In the genomic region with DNA sequence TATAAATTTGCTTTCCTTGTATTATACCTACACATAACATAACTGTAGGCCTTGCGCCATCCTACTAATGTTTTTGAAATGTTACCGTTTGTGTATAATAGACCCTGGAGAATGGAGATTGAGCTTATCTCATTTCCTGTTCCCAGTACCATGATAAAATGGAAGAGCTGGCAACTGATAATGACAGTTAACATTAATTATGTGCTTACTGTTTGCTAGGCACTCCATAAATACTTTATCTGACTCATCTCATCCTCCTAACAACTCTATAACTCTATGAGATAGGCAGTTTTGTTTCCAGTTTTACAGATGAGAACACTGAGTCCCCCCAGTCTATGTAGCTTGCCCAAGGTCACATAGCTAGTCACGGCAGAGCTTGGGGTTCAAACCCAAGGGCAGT, we compare ENCODE assay signal across 22 cellular contexts.
"Had no signal": no experiment of that assay in that cellular context is flagged by ENCODE, and none has a peak within 500 bp of the region (broad histone marks: within the 10 kb centered on the region; RNA-seq: fewer than 3 reads in every experiment).

No MANE protein-coding gene starts in this region.

- H3K4me3 ChIP-seq: cardiac muscle cell, lower lobe of right lung, mucosa of descending colon, prostate gland, spleen, thyroid gland had no signal

- ATAC-seq: foreskin keratinocyte, lower lobe of right lung, mucosa of descending colon, T-cell, WTC11 had no signal

- H3K36me3 ChIP-seq: prostate gland had no signal

- H3K27me3 ChIP-seq: cardiac muscle cell, foreskin keratinocyte, spleen, thyroid gland had no signal

- H3K4me1 ChIP-seq: foreskin keratinocyte, lower lobe of right lung, prostate gland had no signal

- H3K4me3 Mint-ChIP-seq: activated naive CD8-positive, alpha-beta T cell treated with anti-CD3 and anti-CD28 coated beads, Interleukin-2, amount 10 ng/mL, durations not matched to agents 7 days and 5 days; activated T-cell treated with anti-CD3 and anti-CD28 coated beads, Interleukin-2, amount 50 U/mL, for 24 hours; stimulated activated naive CD8-positive, alpha-beta T cell treated with anti-CD3 and anti-CD28 coated beads, Interleukin-15, Interleukin-2, amounts not matched to agents 100 ng/mL and 50 ng/mL, for 24 hours; T-cell; T-helper 2 cell treated with Interferon-gamma antibody and Interleukin-4, amounts not matched to agents 5 μg/mL and 100 μg/mL, for 36 hours; WTC11 had no signal

- H3K27ac Mint-ChIP-seq: activated naive CD8-positive, alpha-beta T cell treated with anti-CD3 and anti-CD28 coated beads, Interleukin-2, amount 10 ng/mL, durations not matched to agents 7 days and 5 days; activated T-cell treated with anti-CD3 and anti-CD28 coated beads, Interleukin-2, amount 50 U/mL, for 24 hours; stimulated activated naive CD8-positive, alpha-beta T cell treated with anti-CD3 and anti-CD28 coated beads, Interleukin-15, Interleukin-2, amounts not matched to agents 100 ng/mL and 50 ng/mL, for 24 hours; T-helper 2 cell treated with Interferon-gamma antibody and Interleukin-4, amounts not matched to agents 5 μg/mL and 100 μg/mL, for 36 hours; WTC11 had no signal

- H3K27ac ChIP-seq: cardiac muscle cell, foreskin keratinocyte, lower lobe of right lung, prostate gland, thyroid gland had no signal

- DNase-seq: activated CD4-positive, alpha-beta T cell treated with anti-CD3 and anti-CD28 coated beads, Interleukin-2, amount 50 U/mL, for 4 hours; activated CD8-positive, alpha-beta memory T cell treated with anti-CD3 and anti-CD28 coated beads for 24 hours; activated CD8-positive, alpha-beta memory T cell treated with anti-CD3 and anti-CD28 coated beads, Interleukin-2, amount 50 U/mL, for 4 hours; activated naive CD4-positive, alpha-beta T cell treated with Interleukin-2 at 50 U/mL for 16 hours; activated naive CD8-positive, alpha-beta T cell treated with anti-CD3 and anti-CD28 coated beads, Interleukin-2, amount 10 ng/mL, durations not matched to agents 7 days and 5 days; activated T-cell treated with anti-CD3 and anti-CD28 coated beads, Interleukin-2, amount 50 U/mL, for 24 hours; amygdala; foreskin keratinocyte; kidney; lower lobe of right lung; mesendoderm; mucosa of descending colon; spleen; stimulated activated CD4-positive, alpha-beta T cell treated with anti-CD3 and anti-CD28 coated beads, Interleukin-4, amount 100 ng/mL, for 24 hours; substantia nigra; T-cell; thyroid gland had no signal

- H3K9me3 ChIP-seq: lower lobe of right lung, mucosa of descending colon, prostate gland, spleen, thyroid gland had no signal

- H3K4me1 Mint-ChIP-seq: T-cell had no signal

- H3K36me3 Mint-ChIP-seq: WTC11 had no signal

- H3K9me3 Mint-ChIP-seq: activated naive CD8-positive, alpha-beta T cell treated with anti-CD3 and anti-CD28 coated beads, Interleukin-2, amount 10 ng/mL, durations not matched to agents 7 days and 5 days; activated T-cell treated with anti-CD3 and anti-CD28 coated beads, Interleukin-2, amount 50 U/mL, for 24 hours; stimulated activated naive CD8-positive, alpha-beta T cell treated with anti-CD3 and anti-CD28 coated beads, Interleukin-15, Interleukin-2, amounts not matched to agents 100 ng/mL and 50 ng/mL, for 24 hours; T-cell; T-helper 2 cell treated with Interferon-gamma antibody and Interleukin-4, amounts not matched to agents 5 μg/mL and 100 μg/mL, for 36 hours; WTC11 had no signal

- H3K27me3 Mint-ChIP-seq: activated naive CD8-positive, alpha-beta T cell treated with anti-CD3 and anti-CD28 coated beads, Interleukin-2, amount 10 ng/mL, durations not matched to agents 7 days and 5 days; activated T-cell treated with anti-CD3 and anti-CD28 coated beads, Interleukin-2, amount 50 U/mL, for 24 hours; stimulated activated naive CD8-positive, alpha-beta T cell treated with anti-CD3 and anti-CD28 coated beads, Interleukin-15, Interleukin-2, amounts not matched to agents 100 ng/mL and 50 ng/mL, for 24 hours; T-cell had no signal
